Comparison of ENCODE assay signal across 27 cellular contexts in genomic region chr5:179484761-179485160, GRCh38.
"Had no signal": no experiment of that assay in that cellular context is flagged by ENCODE, and none has a peak within 500 bp of the region (broad histone marks: within the 10 kb centered on the region; RNA-seq: fewer than 3 reads in every experiment).

No MANE protein-coding gene starts in this region.

- H3K27me3 ChIP-seq: body of pancreas had no signal

- H3K36me3 Mint-ChIP-seq: activated naive CD8-positive, alpha-beta T cell had no signal

- H3K4me3 ChIP-seq: body of pancreas, esophagus muscularis mucosa, gastroesophageal sphincter had no signal

- H3K4me3 Mint-ChIP-seq: activated CD4-positive, alpha-beta T cell treated with anti-CD3 and anti-CD28 coated beads for 36 hours; activated CD8-positive, alpha-beta T cell treated with anti-CD3 and anti-CD28 coated beads for 36 hours; activated naive CD8-positive, alpha-beta T cell; activated T-cell treated with anti-CD3 and anti-CD28 coated beads, Interleukin-2, amount 50 U/mL, for 4 hours; activated T-helper 17 cell treated with anti-CD3 and anti-CD28 coated beads, Interleukin-2, amount 50 U/mL, for 72 hours; effector memory CD8-positive, alpha-beta T cell had no signal

- H3K27ac ChIP-seq: body of pancreas, esophagus muscularis mucosa, gastroesophageal sphincter had no signal

- H3K9me3 ChIP-seq: body of pancreas had no signal

- H3K9me3 Mint-ChIP-seq: activated CD8-positive, alpha-beta T cell treated with anti-CD3 and anti-CD28 coated beads for 36 hours; activated T-cell treated with anti-CD3 and anti-CD28 coated beads, Interleukin-2, amount 50 U/mL, for 4 hours; activated T-helper 17 cell treated with anti-CD3 and anti-CD28 coated beads, Interleukin-2, amount 50 U/mL, for 72 hours; effector memory CD8-positive, alpha-beta T cell had no signal

- ATAC-seq: activated CD4-positive, alpha-beta T cell treated with anti-CD3 and anti-CD28 coated beads for 36 hours; activated CD8-positive, alpha-beta T cell treated with anti-CD3 and anti-CD28 coated beads for 36 hours; activated T-cell treated with anti-CD3 and anti-CD28 coated beads, Interleukin-2, amount 50 U/mL, for 4 hours; activated T-helper 17 cell treated with anti-CD3 and anti-CD28 coated beads, Interleukin-2, amount 50 U/mL, for 72 hours; body of pancreas; effector memory CD8-positive, alpha-beta T cell; gastroesophageal sphincter had no signal

- H3K4me1 Mint-ChIP-seq: activated CD4-positive, alpha-beta T cell treated with anti-CD3 and anti-CD28 coated beads for 36 hours; activated T-helper 17 cell treated with anti-CD3 and anti-CD28 coated beads, Interleukin-2, amount 50 U/mL, for 72 hours had no signal

- H3K4me1 ChIP-seq: body of pancreas had no signal

- H3K36me3 ChIP-seq: esophagus muscularis mucosa, gastroesophageal sphincter had no signal

- H3K27me3 Mint-ChIP-seq: activated CD4-positive, alpha-beta T cell treated with anti-CD3 and anti-CD28 coated beads for 36 hours had no signal

- H3K27ac Mint-ChIP-seq: activated CD4-positive, alpha-beta T cell treated with anti-CD3 and anti-CD28 coated beads for 36 hours; activated CD8-positive, alpha-beta T cell treated with anti-CD3 and anti-CD28 coated beads for 36 hours; activated naive CD8-positive, alpha-beta T cell; activated T-helper 17 cell treated with anti-CD3 and anti-CD28 coated beads, Interleukin-2, amount 50 U/mL, for 72 hours; effector memory CD8-positive, alpha-beta T cell had no signal

- DNase-seq: activated CD4-positive, alpha-beta T cell treated with anti-CD3 and anti-CD28 coated beads for 36 hours; activated CD4-positive, alpha-beta T cell treated with anti-CD3 and anti-CD28 coated beads, Interleukin-2, amount 50 U/mL, for 1 hour; activated CD4-positive, alpha-beta T cell treated with anti-CD3 and anti-CD28 coated beads, Interleukin-2, amount 50 U/mL, for 48 hours; activated CD4-positive, CD25-positive, alpha-beta regulatory T cell; activated CD4-positive, CD25-positive, alpha-beta regulatory T cell treated with anti-CD3 and anti-CD28 coated beads, Interleukin-2, amount 50 U/mL, for 72 hours; activated CD8-positive, alpha-beta memory T cell treated with anti-CD3 and anti-CD28 coated beads for 24 hours; activated CD8-positive, alpha-beta T cell treated with anti-CD3 and anti-CD28 coated beads for 36 hours; activated effector memory CD4-positive, alpha-beta T cell treated with Interleukin-2 at 50 U/mL for 16 hours; activated gamma-delta T cell treated with Interleukin-2 at 50 U/mL for 16 hours; activated naive CD4-positive, alpha-beta T cell treated with anti-CD3 and anti-CD28 coated beads, Interleukin-2, amount 50 U/mL, for 16 hours; activated naive CD4-positive, alpha-beta T cell treated with Interleukin-2 at 50 U/mL for 16 hours; activated T-cell treated with anti-CD3 and anti-CD28 coated beads, Interleukin-2, amount 50 U/mL, for 4 hours; amniotic stem cell; anterior cingulate cortex; body of pancreas; caudate nucleus; cortex of kidney; dermis blood vessel endothelial cell; effector CD4-positive, alpha-beta T cell; effector memory CD8-positive, alpha-beta T cell; erythroblast; foreskin melanocyte; T-helper 2 cell had no signal
